In the genomic region with DNA sequence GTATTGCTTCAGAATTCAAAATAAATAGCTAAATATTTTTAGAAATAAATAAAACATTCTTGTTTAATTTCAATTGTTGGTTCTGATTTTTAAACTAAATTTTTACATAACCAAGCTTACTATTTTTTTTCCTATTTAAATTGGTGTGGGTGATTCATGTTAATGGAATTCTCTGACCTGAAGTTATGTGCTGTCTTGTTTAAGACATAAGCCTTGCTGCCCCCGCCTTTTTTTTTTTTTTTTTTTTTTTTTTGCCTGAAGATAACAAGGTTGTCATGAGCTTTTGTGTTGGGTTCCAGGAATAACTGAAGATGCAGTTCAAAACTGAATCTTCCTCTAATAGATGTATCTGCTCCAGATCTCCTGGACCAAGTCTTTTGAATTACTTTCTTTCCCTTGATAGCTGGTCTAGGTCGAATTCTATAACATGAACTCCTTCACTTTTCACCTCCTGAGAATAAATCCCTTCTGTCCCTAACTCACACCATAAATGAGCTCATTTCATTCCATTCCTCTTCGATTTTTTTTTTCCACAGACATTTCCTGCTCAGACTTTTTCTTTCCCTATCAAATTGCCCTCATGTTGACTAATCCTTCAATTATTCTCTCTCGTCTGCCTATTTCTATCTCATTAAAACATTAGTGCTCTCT, we compare ENCODE assay signal across 14 cellular contexts.
DNase-seq lines count a peak whose midpoint lies in the region; ATAC-seq, FAIRE-seq and TF ChIP-seq lines count a peak whose summit lies in the region.
"Had no signal": no experiment of that assay in that cellular context is flagged by ENCODE, and none has a peak within 500 bp of the region (broad histone marks: within the 10 kb centered on the region; RNA-seq: fewer than 3 reads in every experiment).

No MANE protein-coding gene starts in this region.

- H3K27me3 ChIP-seq in bronchial epithelial cell (ENCODE audit: control insufficient read depth, insufficient read depth, low read length), result no peaks in the 10 kb centered on the region
- H3K27me3 ChIP-seq: upper lobe of left lung had no signal

- DNase-seq in AG08395 (ENCODE audit: low spot score) (peak; percentile 25), HT1080 (ENCODE audit: low read depth) (peak; percentile 74), bronchial epithelial cell (ENCODE audit: low read depth) (peak; percentile 83), kidney tubule cell (ENCODE audit: low spot score) (peak; percentile 80), putamen (ENCODE audit: low spot score) (no peak), NCI-H1694 treated with DMSO at 0.1 percent for 48 hours (lab: John Stamatoyannopoulos, UW) (no peak)
- no peak for DNase-seq in stimulated activated CD4-positive, alpha-beta T cell treated with anti-CD3 and anti-CD28 coated beads, Interleukin-12 subunit alpha, Interleukin-12 subunit beta, amount 100 ng/mL, for 4 hours
- DNase-seq: activated CD4-positive, alpha-beta T cell treated with anti-CD3 and anti-CD28 coated beads for 48 hours; NCI-H1436 treated with DMSO at 0.1 percent for 48 hours; SW 1271 had no signal

- H3K4me3 ChIP-seq in bronchial epithelial cell (ENCODE audit: low read depth, low read length), result no peak overlapping the region
- H3K4me3 ChIP-seq: BLaER1 treated with 17β-estradiol and CSF1 and Interleukin-3, amounts not matched to agents 10 nM and 100 nM; upper lobe of left lung had no signal

- no peak for FAIRE-seq in bronchial epithelial cell (lab: Jason Lieb, UNC)

- no peaks in the 10 kb centered on the region for H3K36me3 ChIP-seq in bronchial epithelial cell (ENCODE audit: control insufficient read depth, insufficient read depth, low read length)
- H3K36me3 ChIP-seq: BLaER1 treated with 17β-estradiol and CSF1 and Interleukin-3, amounts not matched to agents 10 nM and 100 nM; upper lobe of left lung had no signal

- no peak for TF ChIP-seq CTCF in bronchial epithelial cell (IDR thresholded peaks at IDR 0.05; ENCODE audit: insufficient read depth, low read length, severe bottlenecking)

- no peak for ATAC-seq in GM18909 (IDR thresholded peaks at IDR 0.05; ENCODE audit: poor library complexity, unreplicated experiment)
- ATAC-seq: sciatic nerve had no signal

Comparison
In these comparisons a context has a peak if more than half of its experiments do, and no peak if none do; other contexts are left out.
1. DNase-seq: peak in AG08395 (single experiment), HT1080 (single experiment), bronchial epithelial cell (single experiment) and kidney tubule cell (single experiment); none in stimulated activated CD4-positive, alpha-beta T cell treated with anti-CD3 and anti-CD28 coated beads, Interleukin-12 subunit alpha, Interleukin-12 subunit beta, amount 100 ng/mL, for 4 hours (single experiment), putamen (single experiment) and NCI-H1694 treated with DMSO at 0.1 percent for 48 hours (single experiment).